10 cellular contexts compared by ENCODE assay signal in the genomic region with DNA sequence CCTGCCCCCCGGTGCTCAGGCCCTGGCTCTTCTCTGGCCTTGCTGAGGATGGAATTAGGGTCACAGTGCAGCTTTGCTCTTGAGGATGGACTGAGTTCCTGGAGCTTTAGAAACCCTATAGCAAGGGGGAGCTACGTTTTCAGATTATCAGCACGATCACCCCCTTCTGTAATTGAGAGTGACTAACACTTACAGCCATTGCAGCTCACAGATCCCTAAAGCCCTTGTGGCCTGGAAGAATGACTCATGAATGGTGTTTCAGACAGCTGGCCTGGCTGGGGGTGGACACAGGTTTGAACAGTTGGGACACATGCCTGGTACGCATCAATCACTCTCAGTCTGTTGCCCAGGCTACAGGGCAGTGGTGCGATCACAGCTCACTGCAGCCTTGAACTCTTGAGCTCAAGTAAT.
DNase-seq lines count a peak whose midpoint lies in the region; ATAC-seq and TF ChIP-seq lines count a peak whose summit lies in the region.
"Had no signal": no experiment of that assay in that cellular context is flagged by ENCODE, and none has a peak within 500 bp of the region (broad histone marks: within the 10 kb centered on the region; RNA-seq: fewer than 3 reads in every experiment).

No MANE protein-coding gene starts in this region.

- H3K4me3 Mint-ChIP-seq in activated CD8-positive, alpha-beta T cell treated with anti-CD3 and anti-CD28 coated beads for 36 hours, result no peak overlapping the region
- H3K4me3 Mint-ChIP-seq: effector memory CD8-positive, alpha-beta T cell had no signal

- no peaks in the 10 kb centered on the region for H3K9me3 Mint-ChIP-seq in activated CD8-positive, alpha-beta T cell treated with anti-CD3 and anti-CD28 coated beads for 36 hours

- CTCF ChIA-PET in activated CD8-positive, alpha-beta T cell treated with anti-CD3 and anti-CD28 coated beads for 36 hours (lab: Charles Lee), result interaction anchor here (1.3 to 1.7 kb wide), 3 partner anchors 12 to 88 kb away, joined by 3 to 6 read pairs (median 4); no protein-coding TSS in a partner anchor
- CTCF ChIA-PET in A673 (lab: Charles Lee), result interaction anchor here (1.0 kb wide), 2 partner anchors 41 to 938 kb away, joined by 3 to 4 read pairs; no protein-coding TSS in a partner anchor

- H3K9me2 ChIP-seq in Karpas-422 (replicated peaks; ENCODE audit: insufficient read depth, low read length), result no peaks in the 10 kb centered on the region

- no peak overlapping the region for H3K27ac Mint-ChIP-seq in activated CD8-positive, alpha-beta T cell treated with anti-CD3 and anti-CD28 coated beads for 36 hours
- H3K27ac Mint-ChIP-seq: effector memory CD8-positive, alpha-beta T cell had no signal

- no peak for ATAC-seq in activated CD8-positive, alpha-beta T cell treated with anti-CD3 and anti-CD28 coated beads for 36 hours
- no peak for ATAC-seq in GM18861 (IDR thresholded peaks at IDR 0.05; ENCODE audit: unreplicated experiment)
- ATAC-seq: effector memory CD8-positive, alpha-beta T cell had no signal

- no peaks in the 10 kb centered on the region for H4K20me1 ChIP-seq in Karpas-422 (ENCODE audit: insufficient read depth, low read depth, low read length)

- H3K4me1 Mint-ChIP-seq in activated CD8-positive, alpha-beta T cell treated with anti-CD3 and anti-CD28 coated beads for 36 hours (ENCODE audit: low read depth), result no peaks in the 10 kb centered on the region

- H3K4me3 ChIP-seq in breast epithelium (no peak overlapping the region), Karpas-422 (ENCODE audit: low read length) (no peak overlapping the region), A673 (ENCODE audit: low read depth, low read length, poor library complexity, severe bottlenecking) (no peak overlapping the region)
- H3K4me3 ChIP-seq: SK-N-MC had no signal

- no peak overlapping the region for H2AFZ ChIP-seq in Karpas-422 (ENCODE audit: low read length)

- H3K36me3 ChIP-seq in breast epithelium (no peaks in the 10 kb centered on the region), Karpas-422 (ENCODE audit: insufficient read depth, low read length) (no peaks in the 10 kb centered on the region), A673 (ENCODE audit: insufficient read depth, low read length, poor library complexity, severe bottlenecking) (no peaks in the 10 kb centered on the region)

- peaks cover 5% of the 10 kb centered on the region for H3K27me3 Mint-ChIP-seq in activated CD8-positive, alpha-beta T cell treated with anti-CD3 and anti-CD28 coated beads for 36 hours

- no peak overlapping the region for H3K4me2 ChIP-seq in Karpas-422 (ENCODE audit: low read depth, low read length, poor library complexity, severe bottlenecking)

- DNase-seq in AG08396 (ENCODE audit: low spot score) (peak; percentile 89), M059J (ENCODE audit: low read depth) (peak; percentile 99), breast epithelium (ENCODE audit: low spot score in 2 of 2) (no peak), left kidney (ENCODE audit: low read depth, low spot score) (peak; percentile 86), Karpas-422 (no peak), A673 (ENCODE audit: low spot score) (no peak)
- no peak for DNase-seq in activated CD8-positive, alpha-beta T cell treated with anti-CD3 and anti-CD28 coated beads for 36 hours
- DNase-seq: effector memory CD8-positive, alpha-beta T cell had no signal

- H3K9ac ChIP-seq in Karpas-422 (ENCODE audit: low read length), result no peak overlapping the region

- POLR2A ChIA-PET in activated CD8-positive, alpha-beta T cell treated with anti-CD3 and anti-CD28 coated beads for 36 hours (lab: Charles Lee), result no interaction called here
- POLR2A ChIA-PET in A673 (lab: Charles Lee; ENCODE audit: low non-redundant PET), result no interaction called here

- TF ChIP-seq POLR2A in breast epithelium (IDR thresholded peaks at IDR 0.05), result no peak

- intact Hi-C loops in breast epithelium (cut with DNase I; ENCODE audit: low total_unique reads) (no loop called here), A673 (cut with micrococcal nuclease; ENCODE audit: unreplicated experiment) (loop anchor here (5.0 kb wide), 1 partner anchor 937 kb away; no protein-coding TSS in a partner anchor)
- intact Hi-C loops in activated CD8-positive, alpha-beta T cell treated with anti-CD3 and anti-CD28 coated beads for 36 hours (cut with micrococcal nuclease), result no loop called here

- no peak for TF ChIP-seq CTCF in breast epithelium (IDR thresholded peaks at IDR 0.05)
- no peak for TF ChIP-seq CTCF in activated CD8-positive, alpha-beta T cell treated with anti-CD3 and anti-CD28 coated beads for 36 hours (IDR thresholded peaks at IDR 0.05)
- no peak for TF ChIP-seq CTCF in A673 (conservative IDR thresholded peaks at IDR 0.05; ENCODE audit: low read depth, low read length)

- BruUV-seq in A673 (replicated peaks; lab: Mats Ljungman, UMichigan), result no TSS peak

- H3K4me1 ChIP-seq in breast epithelium (no peaks in the 10 kb centered on the region), Karpas-422 (ENCODE audit: low read length) (no peaks in the 10 kb centered on the region), A673 (ENCODE audit: insufficient read depth, low read length, poor library complexity, severe bottlenecking) (no peaks in the 10 kb centered on the region)

- no peaks in the 10 kb centered on the region for H3K9me3 ChIP-seq in breast epithelium
- H3K9me3 ChIP-seq in Karpas-422 (ENCODE audit: low read length), result no peaks in the 10 kb centered on the region
- no peaks in the 10 kb centered on the region for H3K9me3 ChIP-seq in A673 (ENCODE audit: low read depth, low read length, poor library complexity, severe bottlenecking)

- H3K79me2 ChIP-seq in Karpas-422 (ENCODE audit: low read length), result no peaks in the 10 kb centered on the region

- H3K36me3 Mint-ChIP-seq in activated CD8-positive, alpha-beta T cell treated with anti-CD3 and anti-CD28 coated beads for 36 hours (ENCODE audit: low read depth), result no peaks in the 10 kb centered on the region

- H3K27ac ChIP-seq in breast epithelium (peak overlapping the region; percentile 45 to 82), Karpas-422 (ENCODE audit: low read length) (no peak overlapping the region), A673 (ENCODE audit: low read depth, low read length, poor library complexity, severe bottlenecking) (no peak overlapping the region)
- H3K27ac ChIP-seq: SK-N-MC had no signal

- H3K27me3 ChIP-seq in breast epithelium (no peaks in the 10 kb centered on the region), Karpas-422 (ENCODE audit: low read length) (no peaks in the 10 kb centered on the region), A673 (replicated peaks; ENCODE audit: insufficient read depth, low read depth, low read length, poor library complexity) (no peaks in the 10 kb centered on the region)

Comparison
In these comparisons a context has a peak if more than half of its experiments do, and no peak if none do; other contexts are left out.
1. DNase-seq: peak in AG08396 (single experiment), M059J (single experiment) and left kidney (single experiment); none in breast epithelium (0 of 2), activated CD8-positive, alpha-beta T cell treated with anti-CD3 and anti-CD28 coated beads for 36 hours (single experiment), Karpas-422 (single experiment) and A673 (single experiment).
2. H3K27ac ChIP-seq: peak in breast epithelium (2 of 2); none in Karpas-422 (single experiment) and A673 (single experiment).